ENCODE assay signal across 1 cellular context in the genomic region with DNA sequence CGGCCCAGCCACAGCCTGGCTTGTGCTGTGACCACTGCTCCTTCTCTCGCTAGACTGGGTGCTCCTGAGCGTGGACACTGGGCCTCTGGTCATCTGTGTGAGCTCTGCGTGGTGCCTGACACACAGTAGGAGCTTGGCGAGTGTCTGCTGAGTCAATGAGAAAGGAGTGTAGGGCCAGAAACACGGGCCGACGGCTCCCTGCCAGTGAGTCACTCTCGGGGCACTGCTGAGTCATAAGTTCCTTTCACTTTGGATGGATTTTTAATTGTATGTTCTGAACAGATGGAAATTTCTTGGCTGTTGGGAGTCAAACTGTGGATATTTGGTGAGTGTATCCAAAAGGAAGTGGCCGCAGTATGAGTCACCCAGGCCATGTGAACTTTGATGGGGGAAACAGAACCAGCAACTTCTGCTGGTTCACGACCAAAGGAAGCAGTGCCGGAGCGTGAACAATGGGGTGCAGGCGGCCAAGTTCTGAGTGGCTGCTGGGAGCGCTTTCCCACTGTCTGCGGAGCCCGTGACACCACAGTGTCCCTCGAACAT.
TF ChIP-seq lines count a peak whose summit lies in the region.

No MANE protein-coding gene starts in this region.

TF ChIP-seq in GM12878, 131 proteins besides CTCF, POLR2A, EP300 and RAD21 (continued from another document):
- TF ChIP-seq, protein P1, sequence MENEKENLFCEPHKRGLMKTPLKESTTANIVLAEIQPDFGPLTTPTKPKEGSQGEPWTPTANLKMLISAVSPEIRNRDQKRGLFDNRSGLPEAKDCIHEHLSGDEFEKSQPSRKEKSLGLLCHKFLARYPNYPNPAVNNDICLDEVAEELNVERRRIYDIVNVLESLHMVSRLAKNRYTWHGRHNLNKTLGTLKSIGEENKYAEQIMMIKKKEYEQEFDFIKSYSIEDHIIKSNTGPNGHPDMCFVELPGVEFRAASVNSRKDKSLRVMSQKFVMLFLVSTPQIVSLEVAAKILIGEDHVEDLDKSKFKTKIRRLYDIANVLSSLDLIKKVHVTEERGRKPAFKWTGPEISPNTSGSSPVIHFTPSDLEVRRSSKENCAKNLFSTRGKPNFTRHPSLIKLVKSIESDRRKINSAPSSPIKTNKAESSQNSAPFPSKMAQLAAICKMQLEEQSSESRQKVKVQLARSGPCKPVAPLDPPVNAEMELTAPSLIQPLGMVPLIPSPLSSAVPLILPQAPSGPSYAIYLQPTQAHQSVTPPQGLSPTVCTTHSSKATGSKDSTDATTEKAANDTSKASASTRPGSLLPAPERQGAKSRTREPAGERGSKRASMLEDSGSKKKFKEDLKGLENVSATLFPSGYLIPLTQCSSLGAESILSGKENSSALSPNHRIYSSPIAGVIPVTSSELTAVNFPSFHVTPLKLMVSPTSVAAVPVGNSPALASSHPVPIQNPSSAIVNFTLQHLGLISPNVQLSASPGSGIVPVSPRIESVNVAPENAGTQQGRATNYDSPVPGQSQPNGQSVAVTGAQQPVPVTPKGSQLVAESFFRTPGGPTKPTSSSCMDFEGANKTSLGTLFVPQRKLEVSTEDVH (IDR thresholded peaks at IDR 0.05; ENCODE audit: low read depth, partially characterized antibody), result no peak
- TF ChIP-seq, protein P2, sequence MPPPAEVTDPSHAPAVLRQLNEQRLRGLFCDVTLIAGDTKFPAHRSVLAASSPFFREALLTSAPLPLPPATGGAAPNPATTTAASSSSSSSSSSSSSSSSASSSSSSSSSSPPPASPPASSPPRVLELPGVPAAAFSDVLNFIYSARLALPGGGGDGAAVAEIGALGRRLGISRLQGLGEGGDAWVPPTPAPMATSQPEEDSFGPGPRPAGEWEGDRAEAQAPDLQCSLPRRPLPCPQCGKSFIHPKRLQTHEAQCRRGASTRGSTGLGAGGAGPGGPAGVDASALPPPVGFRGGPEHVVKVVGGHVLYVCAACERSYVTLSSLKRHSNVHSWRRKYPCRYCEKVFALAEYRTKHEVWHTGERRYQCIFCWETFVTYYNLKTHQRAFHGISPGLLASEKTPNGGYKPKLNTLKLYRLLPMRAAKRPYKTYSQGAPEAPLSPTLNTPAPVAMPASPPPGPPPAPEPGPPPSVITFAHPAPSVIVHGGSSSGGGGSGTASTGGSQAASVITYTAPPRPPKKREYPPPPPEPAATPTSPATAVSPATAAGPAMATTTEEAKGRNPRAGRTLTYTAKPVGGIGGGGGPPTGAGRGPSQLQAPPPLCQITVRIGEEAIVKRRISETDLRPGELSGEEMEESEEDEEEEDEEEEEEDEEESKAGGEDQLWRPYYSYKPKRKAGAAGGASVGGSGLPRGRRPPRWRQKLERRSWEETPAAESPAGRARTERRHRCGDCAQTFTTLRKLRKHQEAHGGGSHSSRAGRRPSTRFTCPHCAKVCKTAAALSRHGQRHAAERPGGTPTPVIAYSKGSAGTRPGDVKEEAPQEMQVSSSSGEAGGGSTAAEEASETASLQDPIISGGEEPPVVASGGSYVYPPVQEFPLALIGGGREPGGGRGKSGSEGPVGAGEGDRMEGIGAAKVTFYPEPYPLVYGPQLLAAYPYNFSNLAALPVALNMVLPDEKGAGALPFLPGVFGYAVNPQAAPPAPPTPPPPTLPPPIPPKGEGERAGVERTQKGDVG (CRISPR knock-in tag; IDR thresholded peaks at IDR 0.05), result no peak
- TF ChIP-seq ESRRA (IDR thresholded peaks at IDR 0.05; ENCODE audit: low read length), result no peak
- no peak for TF ChIP-seq SUPT20H (IDR thresholded peaks at IDR 0.05; ENCODE audit: borderline replicate concordance, control insufficient read depth, low read depth, low read length)
- TF ChIP-seq ZNF24 (IDR thresholded peaks at IDR 0.05), result no peak
- TF ChIP-seq, protein P3, sequence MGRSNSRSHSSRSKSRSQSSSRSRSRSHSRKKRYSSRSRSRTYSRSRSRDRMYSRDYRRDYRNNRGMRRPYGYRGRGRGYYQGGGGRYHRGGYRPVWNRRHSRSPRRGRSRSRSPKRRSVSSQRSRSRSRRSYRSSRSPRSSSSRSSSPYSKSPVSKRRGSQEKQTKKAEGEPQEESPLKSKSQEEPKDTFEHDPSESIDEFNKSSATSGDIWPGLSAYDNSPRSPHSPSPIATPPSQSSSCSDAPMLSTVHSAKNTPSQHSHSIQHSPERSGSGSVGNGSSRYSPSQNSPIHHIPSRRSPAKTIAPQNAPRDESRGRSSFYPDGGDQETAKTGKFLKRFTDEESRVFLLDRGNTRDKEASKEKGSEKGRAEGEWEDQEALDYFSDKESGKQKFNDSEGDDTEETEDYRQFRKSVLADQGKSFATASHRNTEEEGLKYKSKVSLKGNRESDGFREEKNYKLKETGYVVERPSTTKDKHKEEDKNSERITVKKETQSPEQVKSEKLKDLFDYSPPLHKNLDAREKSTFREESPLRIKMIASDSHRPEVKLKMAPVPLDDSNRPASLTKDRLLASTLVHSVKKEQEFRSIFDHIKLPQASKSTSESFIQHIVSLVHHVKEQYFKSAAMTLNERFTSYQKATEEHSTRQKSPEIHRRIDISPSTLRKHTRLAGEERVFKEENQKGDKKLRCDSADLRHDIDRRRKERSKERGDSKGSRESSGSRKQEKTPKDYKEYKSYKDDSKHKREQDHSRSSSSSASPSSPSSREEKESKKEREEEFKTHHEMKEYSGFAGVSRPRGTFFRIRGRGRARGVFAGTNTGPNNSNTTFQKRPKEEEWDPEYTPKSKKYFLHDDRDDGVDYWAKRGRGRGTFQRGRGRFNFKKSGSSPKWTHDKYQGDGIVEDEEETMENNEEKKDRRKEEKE (IDR thresholded peaks at IDR 0.05), result no peak
